ENCODE assay signal across 8 cellular contexts in genomic region chr16:84599528-84600202, GRCh38. TPM values are rescaled to one million over a fixed set of nuclear protein-coding genes. Genes with fewer than 3 reads are reported as not detected.
DNase-seq lines count a peak whose midpoint lies in the region.

No MANE protein-coding gene starts in this region.

- H3K27ac ChIP-seq in effector memory CD4-positive, alpha-beta T cell (ENCODE audit: insufficient read depth, low read length, poor library complexity, severe bottlenecking): peak overlapping the region; percentile 88
- peak overlapping the region; percentile 88 for H3K27ac ChIP-seq in mesendoderm (ENCODE audit: low read depth, low read length)

- no CpG with 5 or more reads among the region's 12 CpGs for WGBS in mesendoderm (ENCODE audit: extremely low coverage, insufficient coverage, low lambda C conversion rate)

- peak overlapping the region; percentile 36 for H3K9ac ChIP-seq in mesendoderm (ENCODE audit: low read length)

- H3K36me3 ChIP-seq in effector memory CD4-positive, alpha-beta T cell (ENCODE audit: control insufficient read depth, insufficient read depth, low read length): peaks cover 5% of the 10 kb centered on the region
- no peaks in the 10 kb centered on the region for H3K36me3 ChIP-seq in mesendoderm (ENCODE audit: control insufficient read depth, insufficient read depth, low read length)

- no peaks in the 10 kb centered on the region for H3K79me2 ChIP-seq in mesendoderm (ENCODE audit: control insufficient read depth, insufficient read depth, low read length)

- no peak overlapping the region for H4K8ac ChIP-seq in mesendoderm (ENCODE audit: low read depth, low read length)

- intact Hi-C loops in activated CD4-positive, alpha-beta T cell treated with anti-CD3 and anti-CD28 coated beads, Interleukin-2, amount 10 ng/mL, durations not matched to agents 24 days and 14 days (cut with micrococcal nuclease): loop anchor here (1.0 to 10.0 kb wide), 5 partner anchors 9 to 955 kb away; partner anchors contain the start of gene COTL1

- peak overlapping the region; percentile 22 for H3K4me2 ChIP-seq in mesendoderm (ENCODE audit: low read length)

- peaks cover 79% of the 10 kb centered on the region for H3K4me1 Mint-ChIP-seq in activated CD4-positive, alpha-beta T cell treated with anti-CD3 and anti-CD28 coated beads, Interleukin-2, amount 10 ng/mL, durations not matched to agents 24 days and 14 days

- H3K4me3 Mint-ChIP-seq in activated CD4-positive, alpha-beta T cell treated with anti-CD3 and anti-CD28 coated beads, Interleukin-2, amount 10 ng/mL, durations not matched to agents 24 days and 14 days: peak overlapping the region; percentile 87

- peak overlapping the region; percentile 78 for H3K56ac ChIP-seq in mesendoderm (ENCODE audit: low read length)

- no peaks in the 10 kb centered on the region for H3K9me3 ChIP-seq in effector memory CD4-positive, alpha-beta T cell (ENCODE audit: control insufficient read depth, low read length)

- no peak overlapping the region for H3K4ac ChIP-seq in mesendoderm (ENCODE audit: low read depth, low read length)

- H3K79me1 ChIP-seq in mesendoderm (ENCODE audit: low read length): peaks cover 9% of the 10 kb centered on the region

- peaks cover 54% of the 10 kb centered on the region for H3K36me3 Mint-ChIP-seq in activated CD4-positive, alpha-beta T cell treated with anti-CD3 and anti-CD28 coated beads, Interleukin-2, amount 10 ng/mL, durations not matched to agents 24 days and 14 days (ENCODE audit: low read depth)

- H3K27me3 ChIP-seq in effector memory CD4-positive, alpha-beta T cell (replicated peaks; ENCODE audit: control insufficient read depth, insufficient read depth, low read length, poor library complexity, severe bottlenecking): no peaks in the 10 kb centered on the region
- H3K27me3 ChIP-seq in mesendoderm (ENCODE audit: insufficient read depth, low read length, poor library complexity): no peaks in the 10 kb centered on the region

- no peak overlapping the region for H4K5ac ChIP-seq in mesendoderm (ENCODE audit: low read length)

- peak; percentile 87 for DNase-seq in activated effector memory CD4-positive, alpha-beta T cell treated with anti-CD3 and anti-CD28 coated beads, Interleukin-2, amount 50 U/mL, for 16 hours
- DNase-seq in activated effector memory CD4-positive, alpha-beta T cell treated with Interleukin-2 at 50 U/mL for 16 hours: no peak
- DNase-seq in KG1 (lab: John Stamatoyannopoulos, UW) (peak; percentile 88), mesendoderm (peak; percentile 95), RPMI8226 (no peak)
- peak; percentile 87 for DNase-seq in activated CD4-positive, alpha-beta T cell treated with anti-CD3 and anti-CD28 coated beads, Interleukin-2, amount 10 ng/mL, durations not matched to agents 24 days and 14 days
- DNase-seq in effector memory CD4-positive, alpha-beta T cell: no peak
- DNase-seq in stimulated activated CD8-positive, alpha-beta memory T cell treated with anti-CD3 and anti-CD28 coated beads, Interleukin-12 subunit alpha, Interleukin-12 subunit beta, amount 100 ng/mL, for 4 hours (ENCODE audit: low read depth): peak; percentile 53

- peak overlapping the region; percentile 40 for H3K4me3 ChIP-seq in effector memory CD4-positive, alpha-beta T cell (ENCODE audit: insufficient read depth, low read depth, low read length, poor library complexity, severe bottlenecking)
- H3K4me3 ChIP-seq in mesendoderm (ENCODE audit: low read length): no peak overlapping the region

- H2BK15ac ChIP-seq in mesendoderm (replicated peaks; ENCODE audit: low read depth): no peak overlapping the region

- H2BK120ac ChIP-seq in mesendoderm (ENCODE audit: low read depth, low read length): no peak overlapping the region

- no peaks in the 10 kb centered on the region for H3K27me3 Mint-ChIP-seq in activated CD4-positive, alpha-beta T cell treated with anti-CD3 and anti-CD28 coated beads, Interleukin-2, amount 10 ng/mL, durations not matched to agents 24 days and 14 days

- no peak overlapping the region for H2AK5ac ChIP-seq in mesendoderm (ENCODE audit: low read length)

- H3K27ac Mint-ChIP-seq in activated CD4-positive, alpha-beta T cell treated with anti-CD3 and anti-CD28 coated beads, Interleukin-2, amount 10 ng/mL, durations not matched to agents 24 days and 14 days: peak overlapping the region; percentile 99

- H3K23ac ChIP-seq in mesendoderm (ENCODE audit: low read length): no peak overlapping the region

- no peak overlapping the region for H3K18ac ChIP-seq in mesendoderm (ENCODE audit: low read length)

- peaks cover 92% of the 10 kb centered on the region for H3K4me1 ChIP-seq in effector memory CD4-positive, alpha-beta T cell (ENCODE audit: control insufficient read depth, insufficient read depth, low read length, poor library complexity, severe bottlenecking)
- H3K4me1 ChIP-seq in mesendoderm (ENCODE audit: control insufficient read depth, low read depth, low read length): peaks cover 8% of the 10 kb centered on the region

- peak overlapping the region; percentile 33 for H2BK5ac ChIP-seq in mesendoderm (ENCODE audit: low read length)

- peaks cover 3% of the 10 kb centered on the region for H3K9me3 Mint-ChIP-seq in activated CD4-positive, alpha-beta T cell treated with anti-CD3 and anti-CD28 coated beads, Interleukin-2, amount 10 ng/mL, durations not matched to agents 24 days and 14 days

RNA-seq across cellular contexts. Expression of gene COTL1, which starts 18.2 kb away (rescaled TPM):
- total RNA-seq in activated CD4-positive, alpha-beta T cell treated with anti-CD3 and anti-CD28 coated beads, Interleukin-2, amount 10 ng/mL, durations not matched to agents 24 days and 14 days: 470 and 474 TPM in 2 replicates
- polyA plus RNA-seq in mesendoderm (2013, experiment 1 of 2): 102 TPM
- 104 TPM for polyA plus RNA-seq in mesendoderm (2013, experiment 2 of 2)

RNA-seq across cellular contexts. Expression of gene KLHL36, which starts 48.6 kb away (rescaled TPM):
- 36.7 and 36.9 TPM in 2 replicates for total RNA-seq in activated CD4-positive, alpha-beta T cell treated with anti-CD3 and anti-CD28 coated beads, Interleukin-2, amount 10 ng/mL, durations not matched to agents 24 days and 14 days
- 6.7 TPM for polyA plus RNA-seq in mesendoderm (2013, experiment 1 of 2)
- 7.3 TPM for polyA plus RNA-seq in mesendoderm (2013, experiment 2 of 2)

Comparison
In these comparisons a context has a peak if more than half of its experiments do, and no peak if none do; other contexts are left out.
1. DNase-seq: peak in activated effector memory CD4-positive, alpha-beta T cell treated with anti-CD3 and anti-CD28 coated beads, Interleukin-2, amount 50 U/mL, for 16 hours (single experiment), KG1 (single experiment), activated CD4-positive, alpha-beta T cell treated with anti-CD3 and anti-CD28 coated beads, Interleukin-2, amount 10 ng/mL, durations not matched to agents 24 days and 14 days (single experiment), mesendoderm (single experiment) and stimulated activated CD8-positive, alpha-beta memory T cell treated with anti-CD3 and anti-CD28 coated beads, Interleukin-12 subunit alpha, Interleukin-12 subunit beta, amount 100 ng/mL, for 4 hours (single experiment); none in activated effector memory CD4-positive, alpha-beta T cell treated with Interleukin-2 at 50 U/mL for 16 hours (single experiment), effector memory CD4-positive, alpha-beta T cell (0 of 3) and RPMI8226 (single experiment).